ENCODE assay signal across 1 cellular context in the genomic region with DNA sequence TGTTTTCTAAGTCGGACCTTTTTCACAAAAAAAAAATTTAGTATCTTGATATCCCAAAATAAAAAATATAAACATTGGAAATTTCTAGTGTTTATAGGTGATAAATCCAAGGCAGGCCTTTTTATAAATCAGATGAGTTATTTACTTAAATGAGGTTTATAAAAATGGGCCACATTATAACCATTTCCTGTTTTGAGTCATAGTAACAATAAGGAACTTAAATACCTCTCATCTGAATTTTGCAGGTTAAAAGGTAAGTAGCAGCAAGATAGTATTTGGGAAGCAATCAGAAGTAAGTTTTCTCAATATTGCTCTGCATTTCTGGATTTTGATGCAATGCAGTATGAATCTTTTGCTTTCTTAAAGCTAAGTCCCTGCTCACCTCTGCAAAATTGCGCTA.
TF ChIP-seq lines count a peak whose summit lies in the region.

No MANE protein-coding gene starts in this region.

TF ChIP-seq in HepG2, 621 proteins besides CTCF, POLR2A, EP300 and RAD21:
- TF ChIP-seq, protein P1, sequence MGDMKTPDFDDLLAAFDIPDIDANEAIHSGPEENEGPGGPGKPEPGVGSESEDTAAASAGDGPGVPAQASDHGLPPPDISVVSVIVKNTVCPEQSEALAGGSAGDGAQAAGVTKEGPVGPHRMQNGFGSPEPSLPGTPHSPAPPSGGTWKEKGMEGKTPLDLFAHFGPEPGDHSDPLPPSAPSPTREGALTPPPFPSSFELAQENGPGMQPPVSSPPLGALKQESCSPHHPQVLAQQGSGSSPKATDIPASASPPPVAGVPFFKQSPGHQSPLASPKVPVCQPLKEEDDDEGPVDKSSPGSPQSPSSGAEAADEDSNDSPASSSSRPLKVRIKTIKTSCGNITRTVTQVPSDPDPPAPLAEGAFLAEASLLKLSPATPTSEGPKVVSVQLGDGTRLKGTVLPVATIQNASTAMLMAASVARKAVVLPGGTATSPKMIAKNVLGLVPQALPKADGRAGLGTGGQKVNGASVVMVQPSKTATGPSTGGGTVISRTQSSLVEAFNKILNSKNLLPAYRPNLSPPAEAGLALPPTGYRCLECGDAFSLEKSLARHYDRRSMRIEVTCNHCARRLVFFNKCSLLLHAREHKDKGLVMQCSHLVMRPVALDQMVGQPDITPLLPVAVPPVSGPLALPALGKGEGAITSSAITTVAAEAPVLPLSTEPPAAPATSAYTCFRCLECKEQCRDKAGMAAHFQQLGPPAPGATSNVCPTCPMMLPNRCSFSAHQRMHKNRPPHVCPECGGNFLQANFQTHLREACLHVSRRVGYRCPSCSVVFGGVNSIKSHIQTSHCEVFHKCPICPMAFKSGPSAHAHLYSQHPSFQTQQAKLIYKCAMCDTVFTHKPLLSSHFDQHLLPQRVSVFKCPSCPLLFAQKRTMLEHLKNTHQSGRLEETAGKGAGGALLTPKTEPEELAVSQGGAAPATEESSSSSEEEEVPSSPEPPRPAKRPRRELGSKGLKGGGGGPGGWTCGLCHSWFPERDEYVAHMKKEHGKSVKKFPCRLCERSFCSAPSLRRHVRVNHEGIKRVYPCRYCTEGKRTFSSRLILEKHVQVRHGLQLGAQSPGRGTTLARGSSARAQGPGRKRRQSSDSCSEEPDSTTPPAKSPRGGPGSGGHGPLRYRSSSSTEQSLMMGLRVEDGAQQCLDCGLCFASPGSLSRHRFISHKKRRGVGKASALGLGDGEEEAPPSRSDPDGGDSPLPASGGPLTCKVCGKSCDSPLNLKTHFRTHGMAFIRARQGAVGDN (CRISPR knock-in tag; IDR thresholded peaks at IDR 0.05), result no peak
- TF ChIP-seq IRF2 (CRISPR knock-in tag; IDR thresholded peaks at IDR 0.05), result no peak
- TF ChIP-seq RBFOX2 (IDR thresholded peaks at IDR 0.05; ENCODE audit: low read depth, low read length), result no peak
- no peak for TF ChIP-seq ZKSCAN5 (CRISPR knock-in tag; IDR thresholded peaks at IDR 0.05)
- no peak for TF ChIP-seq FOXO1 (CRISPR knock-in tag; IDR thresholded peaks at IDR 0.05)
- TF ChIP-seq NRL (CRISPR knock-in tag; IDR thresholded peaks at IDR 0.05; ENCODE audit: borderline replicate concordance), result no peak
- no peak for TF ChIP-seq ZNF256 (CRISPR knock-in tag; conservative IDR thresholded peaks at IDR 0.05)
- TF ChIP-seq, protein P2, sequence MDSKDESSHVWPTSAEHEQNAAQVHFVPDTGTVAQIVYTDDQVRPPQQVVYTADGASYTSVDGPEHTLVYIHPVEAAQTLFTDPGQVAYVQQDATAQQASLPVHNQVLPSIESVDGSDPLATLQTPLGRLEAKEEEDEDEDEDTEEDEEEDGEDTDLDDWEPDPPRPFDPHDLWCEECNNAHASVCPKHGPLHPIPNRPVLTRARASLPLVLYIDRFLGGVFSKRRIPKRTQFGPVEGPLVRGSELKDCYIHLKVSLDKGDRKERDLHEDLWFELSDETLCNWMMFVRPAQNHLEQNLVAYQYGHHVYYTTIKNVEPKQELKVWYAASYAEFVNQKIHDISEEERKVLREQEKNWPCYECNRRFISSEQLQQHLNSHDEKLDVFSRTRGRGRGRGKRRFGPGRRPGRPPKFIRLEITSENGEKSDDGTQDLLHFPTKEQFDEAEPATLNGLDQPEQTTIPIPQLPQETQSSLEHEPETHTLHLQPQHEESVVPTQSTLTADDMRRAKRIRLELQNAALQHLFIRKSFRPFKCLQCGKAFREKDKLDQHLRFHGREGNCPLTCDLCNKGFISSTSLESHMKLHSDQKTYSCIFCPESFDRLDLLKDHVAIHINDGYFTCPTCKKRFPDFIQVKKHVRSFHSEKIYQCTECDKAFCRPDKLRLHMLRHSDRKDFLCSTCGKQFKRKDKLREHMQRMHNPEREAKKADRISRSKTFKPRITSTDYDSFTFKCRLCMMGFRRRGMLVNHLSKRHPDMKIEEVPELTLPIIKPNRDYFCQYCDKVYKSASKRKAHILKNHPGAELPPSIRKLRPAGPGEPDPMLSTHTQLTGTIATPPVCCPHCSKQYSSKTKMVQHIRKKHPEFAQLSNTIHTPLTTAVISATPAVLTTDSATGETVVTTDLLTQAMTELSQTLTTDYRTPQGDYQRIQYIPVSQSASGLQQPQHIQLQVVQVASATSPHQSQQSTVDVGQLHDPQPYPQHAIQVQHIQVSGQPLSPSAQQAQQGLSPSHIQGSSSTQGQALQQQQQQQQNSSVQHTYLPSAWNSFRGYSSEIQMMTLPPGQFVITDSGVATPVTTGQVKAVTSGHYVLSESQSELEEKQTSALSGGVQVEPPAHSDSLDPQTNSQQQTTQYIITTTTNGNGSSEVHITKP (CRISPR knock-in tag; IDR thresholded peaks at IDR 0.05; ENCODE audit: low read depth), result no peak
- no peak for TF ChIP-seq ZNF333 (CRISPR knock-in tag; IDR thresholded peaks at IDR 0.05; ENCODE audit: borderline replicate concordance)
- TF ChIP-seq ARID2 (CRISPR knock-in tag; IDR thresholded peaks at IDR 0.05; ENCODE audit: borderline replicate concordance), result no peak
- TF ChIP-seq MLLT10 (CRISPR knock-in tag; IDR thresholded peaks at IDR 0.05), result no peak
- no peak for TF ChIP-seq MTF2 (CRISPR knock-in tag; IDR thresholded peaks at IDR 0.05; ENCODE audit: borderline replicate concordance)
- no peak for TF ChIP-seq MIER3 (CRISPR knock-in tag; IDR thresholded peaks at IDR 0.05; ENCODE audit: borderline replicate concordance)
